ENCODE assay signal across 8 cellular contexts in the genomic region with DNA sequence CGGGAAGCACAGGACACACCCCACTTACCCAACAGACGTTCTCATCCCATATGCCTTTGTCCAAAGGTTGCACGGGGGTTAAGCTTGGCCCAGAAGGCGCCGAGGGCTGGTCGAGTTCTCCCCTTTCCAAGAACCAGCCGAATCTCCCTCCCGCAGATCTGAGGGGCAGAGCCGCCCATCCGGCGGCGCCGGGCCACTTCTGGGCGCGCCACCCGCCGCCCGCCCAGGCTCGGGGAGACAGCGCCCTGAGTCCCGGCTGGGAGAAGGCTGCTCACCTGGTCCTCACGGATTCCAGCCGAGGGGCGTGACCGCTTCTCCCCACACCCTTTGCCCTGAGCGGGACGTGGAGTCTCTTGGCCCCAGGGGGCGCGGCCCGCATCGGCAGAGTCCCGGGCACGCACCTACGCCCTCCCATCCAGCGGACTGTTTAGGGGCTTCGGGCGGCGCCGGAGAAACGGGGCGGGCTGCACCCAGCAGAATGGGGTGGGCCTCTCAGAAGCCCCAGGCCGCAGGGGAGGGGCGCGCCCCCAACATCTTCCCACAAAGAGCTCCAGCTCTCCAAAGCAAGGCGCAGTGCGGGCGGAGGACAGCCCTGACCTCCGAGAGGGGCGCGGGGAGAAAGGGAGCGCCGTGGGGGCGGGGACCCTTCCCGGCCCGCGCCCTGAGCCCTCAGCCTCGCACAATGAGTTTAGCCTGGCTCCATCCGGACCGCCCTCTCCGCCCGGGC. TPM values are rescaled to one million over a fixed set of nuclear protein-coding genes. Genes with fewer than 3 reads are reported as not detected.
DNase-seq lines count a peak whose midpoint lies in the region; ATAC-seq and TF ChIP-seq lines count a peak whose summit lies in the region.

No MANE protein-coding gene starts in this region.

- H3K36me3 ChIP-seq in body of pancreas (replicated peaks in 1 of 2; ENCODE audit: insufficient read depth in 1 of 2, low read depth in 2 of 2) (no peaks in the 10 kb centered on the region), stomach (no peaks in the 10 kb centered on the region)

- intact Hi-C loops in body of pancreas (cut with DNase I) = no loop called here
- intact Hi-C loops in left colon (cut with DNase I, micrococcal nuclease) = no loop called here
- intact Hi-C loops in stomach (cut with DNase I; ENCODE audit: low total_unique reads) = no loop called here

- ATAC-seq in body of pancreas (peak; percentile 22), left colon (peak; percentile 78), HG03342 (IDR thresholded peaks at IDR 0.05; ENCODE audit: unreplicated experiment) (no peak)

- TF ChIP-seq POLR2A in body of pancreas (IDR thresholded peaks at IDR 0.05) (no peak), stomach (IDR thresholded peaks at IDR 0.05) (no peak)

- TF ChIP-seq CTCF in body of pancreas (IDR thresholded peaks at IDR 0.05) (no peak), stomach (IDR thresholded peaks at IDR 0.05) (no peak)

- TF ChIP-seq EP300 in stomach (IDR thresholded peaks at IDR 0.05) = no peak

- peak; percentile 63 for DNase-seq in NCI-H82 (lab: John Stamatoyannopoulos, UW)
- DNase-seq in NCI-H82 treated with DMSO at 0.1 percent for 48 hours (lab: John Stamatoyannopoulos, UW; ENCODE audit: unreplicated experiment) = no peak
- DNase-seq in NCI-H69 (lab: John Stamatoyannopoulos, UW) = peak; percentile 52
- peak; percentile 32 to 53 (median 44) for DNase-seq in body of pancreas
- DNase-seq in left colon = peak; percentile 56 to 67
- DNase-seq in stomach = no peak
- DNase-seq in globus pallidus (ENCODE audit: low spot score) = no peak

- H3K4me1 ChIP-seq in body of pancreas (peaks cover 16% of the 10 kb centered on the region), stomach (peaks cover 11 to 36% (median 19%) of the 10 kb centered on the region in 4 donors)

- H3K27ac ChIP-seq in body of pancreas (peak overlapping the region; percentile 79 to 89 (median 81)), stomach (peak overlapping the region; percentile 64 to 87 (median 81))

- H3K9me3 ChIP-seq in body of pancreas (no peaks in the 10 kb centered on the region), stomach (no peaks in the 10 kb centered on the region)

- 0% methylated on average over 6 to 61 of the region's 61 CpGs for WGBS in body of pancreas, 2 donors
- 0 to 1% (median 1%) methylated on average over 5 to 61 of the region's 61 CpGs for WGBS in stomach, 5 donors

- H3K4me3 ChIP-seq in body of pancreas (peak overlapping the region; percentile 45 to 62), stomach (peak overlapping the region; percentile 63 to 90 (median 75))

- H3K27me3 ChIP-seq in body of pancreas (no peaks in the 10 kb centered on the region), stomach (peaks cover 0 to 24% (median 13%) of the 10 kb centered on the region in 3 donors)

RNA-seq across cellular contexts. Expression of gene GPR161, which starts 0.6 kb away (rescaled TPM):
- total RNA-seq in body of pancreas = 1 to 10 TPM; 2.6 to 6.5 TPM
- total RNA-seq in left colon = 1 to 10 TPM; 3.4 to 7.2 TPM
- total RNA-seq in stomach = 1 to 10 TPM; 3.1 to 8.1 (median 5.8) TPM
- polyA plus RNA-seq in stomach = 1 to 10 TPM; 1.1 to 2.9 (median 2.6) TPM

RNA-seq across cellular contexts. Expression of gene TIPRL, which starts 42.6 kb away (rescaled TPM):
- total RNA-seq in body of pancreas (10 to 100 TPM in 1 of 2 donors, 1 to 10 TPM in 1; 4.9 to 10.1 TPM), left colon (10 to 100 TPM; 33.5 to 36.3 TPM), stomach (100 to 1,000 TPM in 1 of 5 donors, 10 to 100 TPM in 4; 12.0 to 229 (median 37.5) TPM)
- 10 to 100 TPM; 10.8 to 15.0 (median 13.9) TPM for polyA plus RNA-seq in stomach

Comparison
In these comparisons a context has a peak if more than half of its experiments do, and no peak if none do; other contexts are left out.
1. DNase-seq: peak in NCI-H82 (single experiment), NCI-H69 (single experiment), body of pancreas (4 of 4) and left colon (2 of 2); none in NCI-H82 treated with DMSO at 0.1 percent for 48 hours (single experiment), stomach (single experiment) and globus pallidus (single experiment).